Comparison of ENCODE assay signal across 1 cellular context in the genomic region with DNA sequence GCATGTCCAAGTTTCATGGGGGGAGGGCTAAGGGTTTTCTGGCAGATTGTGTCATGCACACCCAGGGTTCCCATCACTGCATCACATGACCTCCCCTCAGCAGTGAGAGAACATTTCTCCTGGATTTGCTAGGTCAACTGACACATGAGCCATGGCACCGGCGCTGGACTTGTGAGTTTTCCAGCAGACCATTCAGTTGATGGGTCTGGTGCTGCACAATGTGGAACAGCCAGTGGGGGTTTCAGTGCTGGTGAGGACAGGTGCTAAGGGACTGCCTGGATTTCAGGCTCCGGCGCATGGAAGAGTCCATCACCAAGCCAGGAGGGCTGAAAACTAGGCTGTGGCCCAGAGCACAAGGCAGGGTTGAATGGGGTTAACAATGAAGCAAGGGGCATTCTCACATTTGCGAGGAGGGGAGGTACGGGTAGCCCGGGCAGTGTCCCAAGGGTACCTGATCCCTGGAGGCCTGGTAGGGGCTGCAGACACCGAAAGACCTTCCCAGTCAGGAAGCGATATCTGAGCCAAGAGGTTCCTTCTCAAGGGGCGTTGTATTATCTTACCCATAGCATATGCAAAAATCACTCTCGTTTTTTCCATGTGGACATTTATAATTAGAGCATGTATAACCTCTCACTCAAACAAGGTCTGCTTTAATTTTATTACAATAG.
TF ChIP-seq lines count a peak whose summit lies in the region.

No MANE protein-coding gene starts in this region.

TF ChIP-seq in IMR-90, 13 proteins besides CTCF, POLR2A, EP300 and RAD21:
- no peak for TF ChIP-seq BHLHE40 (IDR thresholded peaks at IDR 0.05; ENCODE audit: low read depth, low read length)
- TF ChIP-seq NFE2L2 (IDR thresholded peaks at IDR 0.05; ENCODE audit: low read depth, low read length) = no peak
- TF ChIP-seq FOS (IDR thresholded peaks at IDR 0.05; ENCODE audit: low read depth, low read length) = no peak
- no peak for TF ChIP-seq MAFK (IDR thresholded peaks at IDR 0.05; ENCODE audit: low read depth, low read length)
- no peak for TF ChIP-seq RFX5 (IDR thresholded peaks at IDR 0.05; ENCODE audit: low read depth, low read length)
- TF ChIP-seq RCOR1 (IDR thresholded peaks at IDR 0.05; ENCODE audit: insufficient replicate concordance, low read length) = no peak
- TF ChIP-seq, protein P1, sequence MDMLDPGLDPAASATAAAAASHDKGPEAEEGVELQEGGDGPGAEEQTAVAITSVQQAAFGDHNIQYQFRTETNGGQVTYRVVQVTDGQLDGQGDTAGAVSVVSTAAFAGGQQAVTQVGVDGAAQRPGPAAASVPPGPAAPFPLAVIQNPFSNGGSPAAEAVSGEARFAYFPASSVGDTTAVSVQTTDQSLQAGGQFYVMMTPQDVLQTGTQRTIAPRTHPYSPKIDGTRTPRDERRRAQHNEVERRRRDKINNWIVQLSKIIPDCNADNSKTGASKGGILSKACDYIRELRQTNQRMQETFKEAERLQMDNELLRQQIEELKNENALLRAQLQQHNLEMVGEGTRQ (IDR thresholded peaks at IDR 0.05; ENCODE audit: low read depth, low read length) = peak; percentile 32
- TF ChIP-seq MAZ (IDR thresholded peaks at IDR 0.05; ENCODE audit: borderline replicate concordance, low read depth, low read length) = no peak
